ENCODE assay signal across 29 cellular contexts in the genomic region with DNA sequence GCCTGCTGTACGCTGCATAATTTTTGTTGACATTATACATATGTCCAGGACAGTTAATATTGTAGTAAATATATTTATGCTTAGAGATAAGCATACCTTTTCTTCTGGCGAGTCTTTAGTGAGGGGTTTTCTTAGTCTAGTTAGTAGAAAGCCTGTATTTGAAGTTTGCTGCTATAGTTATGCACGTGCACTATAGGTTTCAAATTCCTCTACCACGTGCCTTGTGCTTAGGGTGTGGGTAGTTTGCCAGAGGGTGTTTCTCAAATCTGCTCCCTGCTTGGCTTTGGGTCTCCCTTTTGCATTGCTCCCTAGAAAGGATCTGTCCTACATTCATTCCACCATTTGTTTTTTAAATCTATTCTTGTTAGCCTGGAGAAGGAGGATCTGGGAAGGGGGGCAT.
"Had no signal": no experiment of that assay in that cellular context is flagged by ENCODE, and none has a peak within 500 bp of the region (broad histone marks: within the 10 kb centered on the region; RNA-seq: fewer than 3 reads in every experiment).

No MANE protein-coding gene starts in this region.

- FAIRE-seq: urothelium cell line had no signal

- H3K27ac Mint-ChIP-seq: stimulated activated effector memory CD8-positive, alpha-beta T cell treated with anti-CD3 and anti-CD28 coated beads, Interleukin-12 subunit alpha, Interleukin-12 subunit beta, amount 100 ng/mL, for 72 hours; stimulated activated memory B cell treated with anti-CD40 and anti-IgM and Interleukin-4, amounts not matched to agents 10 μg/mL and 1 μg/mL and 100 μg/mL, for 72 hours; stimulated activated naive B cell treated with anti-CD40 and anti-IgM and Interleukin-4, amounts not matched to agents 10 μg/mL and 1 μg/mL and 100 μg/mL, for 72 hours; stimulated activated naive CD8-positive, alpha-beta T cell treated with anti-CD3 and anti-CD28 coated beads, Interleukin-15, amount 100 ng/mL, for 72 hours; stimulated activated naive CD8-positive, alpha-beta T cell treated with anti-CD3 and anti-CD28 coated beads, Interleukin-15, Interleukin-2, amounts not matched to agents 100 ng/mL and 50 ng/mL, for 24 hours; type B pancreatic cell had no signal

- H3K4me3 Mint-ChIP-seq: stimulated activated effector memory CD8-positive, alpha-beta T cell treated with anti-CD3 and anti-CD28 coated beads, Interleukin-12 subunit alpha, Interleukin-12 subunit beta, amount 100 ng/mL, for 72 hours; stimulated activated memory B cell treated with anti-CD40 and anti-IgM and Interleukin-4, amounts not matched to agents 10 μg/mL and 1 μg/mL and 100 μg/mL, for 72 hours; stimulated activated naive B cell treated with anti-CD40 and anti-IgM and Interleukin-4, amounts not matched to agents 10 μg/mL and 1 μg/mL and 100 μg/mL, for 72 hours; stimulated activated naive CD8-positive, alpha-beta T cell treated with anti-CD3 and anti-CD28 coated beads, Interleukin-15, amount 100 ng/mL, for 72 hours; stimulated activated naive CD8-positive, alpha-beta T cell treated with anti-CD3 and anti-CD28 coated beads, Interleukin-15, Interleukin-2, amounts not matched to agents 100 ng/mL and 50 ng/mL, for 24 hours; type B pancreatic cell had no signal

- H3K36me3 ChIP-seq: stomach, suprapubic skin, thoracic aorta, thyroid gland, tibial artery, tibial nerve, transverse colon, upper lobe of left lung, upper lobe of right lung, uterus, vagina had no signal

- DNase-seq: stimulated activated CD4-positive, alpha-beta T cell treated with anti-CD3 and anti-CD28 coated beads, Interleukin-2, amount 100 ng/mL, for 48 hours; stimulated activated CD4-positive, alpha-beta T cell treated with anti-CD3 and anti-CD28 coated beads, Interleukin-4, amount 100 ng/mL, for 1 hour; stimulated activated CD4-positive, alpha-beta T cell treated with anti-CD3 and anti-CD28 coated beads, Interleukin-4, amount 100 ng/mL, for 24 hours; stimulated activated CD4-positive, alpha-beta T cell treated with anti-CD3 and anti-CD28 coated beads, Interleukin-4, amount 100 ng/mL, for 4 hours; stimulated activated CD8-positive, alpha-beta memory T cell treated with anti-CD3 and anti-CD28 coated beads, Interleukin-4, amount 100 ng/mL, for 48 hours; stimulated activated naive B cell treated with anti-CD40 and anti-IgM and Interleukin-4, amounts not matched to agents 10 μg/mL and 1 μg/mL and 100 μg/mL, for 72 hours; stimulated activated naive CD4-positive, alpha-beta T cell; stimulated activated naive CD4-positive, alpha-beta T cell treated with Interleukin-2 at 50 U/mL for 16 hours; stimulated activated naive CD8-positive, alpha-beta T cell treated with anti-CD3 and anti-CD28 coated beads, Interleukin-15, amount 100 ng/mL, for 72 hours; stimulated activated naive CD8-positive, alpha-beta T cell treated with anti-CD3 and anti-CD28 coated beads, Interleukin-15, Interleukin-2, amounts not matched to agents 100 U/mL and 50 U/mL, for 24 hours; stomach; substantia nigra; testis; thyroid gland; tibial artery; transverse colon; trophoblast cell; upper lobe of left lung; upper lobe of right lung; uterus had no signal

- H3K27me3 ChIP-seq: stomach, suprapubic skin, testis, thyroid gland, tibial artery, tibial nerve, transverse colon, upper lobe of left lung, upper lobe of right lung, uterus, vagina had no signal

- H3K36me3 Mint-ChIP-seq: stimulated activated effector memory CD8-positive, alpha-beta T cell treated with anti-CD3 and anti-CD28 coated beads, Interleukin-12 subunit alpha, Interleukin-12 subunit beta, amount 100 ng/mL, for 72 hours; stimulated activated memory B cell treated with anti-CD40 and anti-IgM and Interleukin-4, amounts not matched to agents 10 μg/mL and 1 μg/mL and 100 μg/mL, for 72 hours; stimulated activated naive B cell treated with anti-CD40 and anti-IgM and Interleukin-4, amounts not matched to agents 10 μg/mL and 1 μg/mL and 100 μg/mL, for 72 hours; type B pancreatic cell had no signal

- H3K27me3 Mint-ChIP-seq: stimulated activated memory B cell treated with anti-CD40 and anti-IgM and Interleukin-4, amounts not matched to agents 10 μg/mL and 1 μg/mL and 100 μg/mL, for 72 hours; stimulated activated naive B cell treated with anti-CD40 and anti-IgM and Interleukin-4, amounts not matched to agents 10 μg/mL and 1 μg/mL and 100 μg/mL, for 72 hours; stimulated activated naive CD8-positive, alpha-beta T cell treated with anti-CD3 and anti-CD28 coated beads, Interleukin-15, amount 100 ng/mL, for 72 hours; stimulated activated naive CD8-positive, alpha-beta T cell treated with anti-CD3 and anti-CD28 coated beads, Interleukin-15, Interleukin-2, amounts not matched to agents 100 ng/mL and 50 ng/mL, for 24 hours; type B pancreatic cell had no signal

- H3K27ac ChIP-seq: stomach, suprapubic skin, testis, thoracic aorta, thyroid gland, tibial artery, tibial nerve, transverse colon, upper lobe of left lung, upper lobe of right lung, uterus, vagina had no signal

- ATAC-seq: stimulated activated effector memory CD8-positive, alpha-beta T cell treated with anti-CD3 and anti-CD28 coated beads, Interleukin-12 subunit alpha, Interleukin-12 subunit beta, amount 100 ng/mL, for 72 hours; stimulated activated memory B cell treated with anti-CD40 and anti-IgM and Interleukin-4, amounts not matched to agents 10 μg/mL and 1 μg/mL and 100 μg/mL, for 72 hours; stimulated activated naive B cell treated with anti-CD40 and anti-IgM and Interleukin-4, amounts not matched to agents 10 μg/mL and 1 μg/mL and 100 μg/mL, for 72 hours; stimulated activated naive CD8-positive, alpha-beta T cell treated with anti-CD3 and anti-CD28 coated beads, Interleukin-15, amount 100 ng/mL, for 72 hours; stimulated activated naive CD8-positive, alpha-beta T cell treated with anti-CD3 and anti-CD28 coated beads, Interleukin-15, Interleukin-2, amounts not matched to agents 100 U/mL and 50 U/mL, for 24 hours; upper lobe of right lung had no signal

- H3K4me3 ChIP-seq: stomach, suprapubic skin, testis, thoracic aorta, thyroid gland, tibial artery, tibial nerve, transverse colon, upper lobe of left lung, upper lobe of right lung, uterus, vagina had no signal

- H3K9me3 ChIP-seq: suprapubic skin, testis, thoracic aorta, thyroid gland, transverse colon, upper lobe of right lung, uterus, vagina had no signal

- H3K4me1 Mint-ChIP-seq: stimulated activated effector memory CD8-positive, alpha-beta T cell treated with anti-CD3 and anti-CD28 coated beads, Interleukin-12 subunit alpha, Interleukin-12 subunit beta, amount 100 ng/mL, for 72 hours; stimulated activated memory B cell treated with anti-CD40 and anti-IgM and Interleukin-4, amounts not matched to agents 10 μg/mL and 1 μg/mL and 100 μg/mL, for 72 hours; stimulated activated naive B cell treated with anti-CD40 and anti-IgM and Interleukin-4, amounts not matched to agents 10 μg/mL and 1 μg/mL and 100 μg/mL, for 72 hours; stimulated activated naive CD8-positive, alpha-beta T cell treated with anti-CD3 and anti-CD28 coated beads, Interleukin-15, amount 100 ng/mL, for 72 hours had no signal

- H3K4me1 ChIP-seq: stomach, suprapubic skin, testis, thyroid gland, tibial artery, tibial nerve, transverse colon, upper lobe of left lung, upper lobe of right lung, uterus, vagina had no signal
